1 cellular context compared by ENCODE assay signal in the genomic region with DNA sequence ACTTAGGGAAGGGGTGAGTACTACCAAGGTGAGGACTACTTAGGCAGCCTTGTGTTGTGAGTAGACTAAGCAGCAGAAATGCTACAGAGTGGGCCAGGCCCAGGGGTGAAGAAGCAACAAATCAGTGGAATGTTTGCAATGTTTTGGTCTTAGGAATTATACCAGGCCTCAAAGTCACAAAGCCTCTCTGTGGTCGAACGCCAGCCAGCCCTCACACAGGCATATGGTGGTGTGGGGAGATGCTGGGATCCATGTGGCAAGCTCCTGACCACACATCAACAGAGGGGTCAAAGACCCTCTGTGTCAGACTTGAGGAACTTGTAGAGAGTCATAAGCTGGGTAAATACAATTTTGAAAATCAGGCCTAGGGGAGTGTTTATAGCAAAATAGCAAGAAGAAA.
TF ChIP-seq lines count a peak whose summit lies in the region.

No MANE protein-coding gene starts in this region.

TF ChIP-seq in H1, 55 proteins besides CTCF, POLR2A, EP300 and RAD21:
- no peak for TF ChIP-seq KDM4A (IDR thresholded peaks at IDR 0.05; ENCODE audit: low read depth, low read length, severe bottlenecking)
- no peak for TF ChIP-seq SUZ12 (IDR thresholded peaks at IDR 0.05; ENCODE audit: low read length)
- no peak for TF ChIP-seq BACH1 (IDR thresholded peaks at IDR 0.05; ENCODE audit: low read length)
- TF ChIP-seq SIN3A (conservative IDR thresholded peaks at IDR 0.05 in 1 of 2, IDR thresholded peaks at IDR 0.05 in 1 of 2; ENCODE audit: low read depth in 1 of 2, low read length in 2 of 2): no peak
- TF ChIP-seq CREB1 (IDR thresholded peaks at IDR 0.05): no peak
- TF ChIP-seq TEAD4 (IDR thresholded peaks at IDR 0.05; ENCODE audit: low read depth, low read length): no peak
- TF ChIP-seq EGR1 (IDR thresholded peaks at IDR 0.05; ENCODE audit: borderline replicate concordance, low read depth, low read length): no peak
- no peak for TF ChIP-seq JUN (IDR thresholded peaks at IDR 0.05; ENCODE audit: low read depth, low read length)
- no peak for TF ChIP-seq BRCA1 (IDR thresholded peaks at IDR 0.05; ENCODE audit: low read depth, low read length)
- TF ChIP-seq, protein P1, sequence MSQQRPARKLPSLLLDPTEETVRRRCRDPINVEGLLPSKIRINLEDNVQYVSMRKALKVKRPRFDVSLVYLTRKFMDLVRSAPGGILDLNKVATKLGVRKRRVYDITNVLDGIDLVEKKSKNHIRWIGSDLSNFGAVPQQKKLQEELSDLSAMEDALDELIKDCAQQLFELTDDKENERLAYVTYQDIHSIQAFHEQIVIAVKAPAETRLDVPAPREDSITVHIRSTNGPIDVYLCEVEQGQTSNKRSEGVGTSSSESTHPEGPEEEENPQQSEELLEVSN (IDR thresholded peaks at IDR 0.05): no peak
TF ChIP-seq in H1: peak in this region for 0.
